In the genomic region with DNA sequence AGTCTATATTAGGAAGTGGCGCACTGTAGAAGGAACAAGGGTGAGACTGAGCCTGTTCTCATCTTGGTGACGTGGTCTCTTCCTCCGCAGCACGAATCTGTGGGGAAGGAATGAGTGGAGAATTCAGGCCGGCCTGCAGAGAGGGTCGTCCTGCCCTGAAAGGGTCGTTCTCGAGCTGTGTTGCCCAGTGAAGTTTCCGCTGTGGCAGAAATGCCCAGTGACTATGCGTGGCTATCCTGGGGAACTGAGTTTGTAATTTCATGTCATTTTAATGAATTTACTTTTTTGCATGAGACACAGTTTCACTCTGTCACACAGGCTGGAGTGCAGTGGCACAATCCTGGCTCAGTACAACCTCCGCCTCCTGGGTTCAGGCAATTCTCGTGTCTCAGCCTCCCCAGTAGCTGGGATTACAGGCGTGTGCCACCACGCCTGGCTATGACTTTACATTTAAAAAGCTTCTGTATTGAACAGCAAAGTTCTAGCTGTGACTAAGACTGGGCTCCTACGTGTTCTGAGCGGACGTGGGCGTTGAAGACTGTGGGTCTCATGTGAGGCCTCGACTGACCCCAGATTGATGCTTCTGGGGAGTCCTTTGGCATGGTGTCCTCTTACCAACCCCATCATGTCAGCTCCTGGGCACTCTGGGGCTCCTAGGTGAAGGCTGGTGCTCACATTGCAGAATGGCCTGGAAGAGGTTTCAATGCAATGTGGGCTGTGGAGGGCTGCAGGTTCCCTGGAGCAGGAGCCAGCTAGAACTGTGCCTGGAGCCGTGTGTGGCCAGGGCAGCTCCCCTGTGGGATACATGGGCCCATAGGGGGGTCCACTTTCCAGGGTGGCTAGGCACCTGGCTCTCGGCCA, we compare ENCODE assay signal across 9 cellular contexts. TPM values are rescaled to one million over a fixed set of nuclear protein-coding genes. Genes with fewer than 3 reads are reported as not detected.
DNase-seq lines count a peak whose midpoint lies in the region; ATAC-seq, FAIRE-seq and TF ChIP-seq lines count a peak whose summit lies in the region.
"Had no signal": no experiment of that assay in that cellular context is flagged by ENCODE, and none has a peak within 500 bp of the region (broad histone marks: within the 10 kb centered on the region; RNA-seq: fewer than 3 reads in every experiment).

No MANE protein-coding gene starts in this region.

- in situ Hi-C loops in HepG2 (cut with HindIII; ENCODE audit: extremely low pct_ligation_motif_present, low pct_unique_long_range_greater_than_20kb): no loop called here

- no peak for FAIRE-seq in HepG2 (lab: Jason Lieb, UNC)

- H3K9me3 ChIP-seq in adrenal gland (replicated peaks in 1 of 3) (no peaks in the 10 kb centered on the region), HepG2 (ENCODE audit: low read length) (no peaks in the 10 kb centered on the region), stomach (no peaks in the 10 kb centered on the region)

- TF ChIP-seq RAD21 in HepG2 (CRISPR knock-in tag; IDR thresholded peaks at IDR 0.05): no peak

- peak overlapping the region; percentile 87 for H3K9ac ChIP-seq in HepG2 (ENCODE audit: insufficient read depth, low read depth, low read length)

- TF ChIP-seq EP300 in HepG2 (IDR thresholded peaks at IDR 0.05; ENCODE audit: low read depth in 2 of 2, low read length in 2 of 2) (no peak), HepG2 (CRISPR knock-in tag; IDR thresholded peaks at IDR 0.05; ENCODE audit: borderline replicate concordance) (no peak), stomach (IDR thresholded peaks at IDR 0.05) (no peak)

- no peak for DNase-seq in HL-60 (ENCODE audit: low read depth in 1 of 2, low spot score in 1 of 2)
- DNase-seq in adrenal gland: peak in 1 of 7 donors; percentile 18
- no peak for DNase-seq in HepG2 (ENCODE audit: low spot score)
- DNase-seq in stomach: no peak
- DNase-seq in effector CD8-positive, alpha-beta T cell (lab: John Stamatoyannopoulos, UW): no peak
- no peak for DNase-seq in activated gamma-delta T cell treated with Interleukin-2 at 50 U/mL for 16 hours
- DNase-seq: naive B cell had no signal

- intact Hi-C loops in adrenal gland (cut with DNase I) (no loop called here), HepG2 (cut with micrococcal nuclease; ENCODE audit: unreplicated experiment) (loop anchor here (1.0 kb wide), 1 partner anchor 18 kb away; no protein-coding TSS in a partner anchor), stomach (cut with DNase I; ENCODE audit: low total_unique reads) (no loop called here)

- H2AFZ ChIP-seq in HepG2 (ENCODE audit: low read length): no peak overlapping the region

- H3K27ac ChIP-seq in HL-60 (replicated peaks) (peak overlapping the region; percentile 18), adrenal gland (peak overlapping the region; percentile 37 to 98 (median 93)), HepG2 (ENCODE audit: extremely low read length, insufficient read depth, low read length) (peak overlapping the region; percentile 92), stomach (peak overlapping the region; percentile 81 to 97 (median 93))

- BruUV-seq in HepG2 (replicated peaks; lab: Mats Ljungman, UMichigan): TSS peak; percentile 87

- H4K20me1 ChIP-seq in HepG2 (ENCODE audit: insufficient read depth, low read length): peaks cover 17% of the 10 kb centered on the region; the same call in 1 of the 2 replicates

- peaks cover 59 to 89% of the 10 kb centered on the region in 2 donors for H3K4me1 ChIP-seq in adrenal gland (replicated peaks in 1 of 2)
- H3K4me1 ChIP-seq in HepG2 (ENCODE audit: insufficient read depth, low read length): peaks cover 76% of the 10 kb centered on the region
- H3K4me1 ChIP-seq in stomach: peaks cover 61 to 99% (median 79%) of the 10 kb centered on the region in 4 donors

- POLR2A ChIA-PET in HepG2 (lab: Yijun Ruan, JAX): interaction anchor here (0.9 to 3.3 kb wide), 15 partner anchors 10 to 145 kb away, joined by 3 to 22 read pairs (median 5); a partner anchor contains a TSS

- H3K79me2 ChIP-seq in HepG2 (ENCODE audit: insufficient read depth, low read length): peaks cover 33% of the 10 kb centered on the region

- H3K4me2 ChIP-seq in HepG2 (ENCODE audit: low read depth, low read length): peak overlapping the region; percentile 98

- no peak overlapping the region for H3K4me3 ChIP-seq in HL-60 (replicated peaks; ENCODE audit: insufficient read depth, low read length)
- no peak overlapping the region for H3K4me3 ChIP-seq in adrenal gland
- H3K4me3 ChIP-seq in HepG2 (replicated peaks in 1 of 3; ENCODE audit: insufficient read depth in 1 of 3, low read depth in 2 of 3, low read length in 3 of 3): peak overlapping the region; percentile 11 to 89 (median 23); a peak in 3 of 6 replicates
- peak overlapping the region in 3 of 4 donors; percentile 46 to 66 (median 50) for H3K4me3 ChIP-seq in stomach

- TF ChIP-seq POLR2A in adrenal gland (IDR thresholded peaks at IDR 0.05) (no peak), HepG2 (IDR thresholded peaks at IDR 0.05; ENCODE audit: insufficient read depth in 1 of 2, low read depth in 2 of 2, low read length in 2 of 2) (no peak), stomach (IDR thresholded peaks at IDR 0.05) (no peak)

- no peak for TF ChIP-seq CTCF in HL-60 (IDR thresholded peaks at IDR 0.05; ENCODE audit: insufficient read depth, low read length)
- TF ChIP-seq CTCF in adrenal gland (IDR thresholded peaks at IDR 0.05): no peak
- TF ChIP-seq CTCF in HepG2 (CRISPR knock-in tag; IDR thresholded peaks at IDR 0.05): no peak
- no peak for TF ChIP-seq CTCF in stomach (IDR thresholded peaks at IDR 0.05)

- WGBS in adrenal gland, 4 donors: 88 to 92% (median 91%) methylated on average over 21 of the region's 21 CpGs
- 85% methylated on average over 17 of the region's 21 CpGs for WGBS in HepG2 (ENCODE audit: low lambda C conversion rate)
- WGBS in stomach, 5 donors: 82 to 90% (median 88%) methylated on average over 20 to 21 of the region's 21 CpGs

- H3K27me3 ChIP-seq in HL-60 (ENCODE audit: insufficient read depth, poor library complexity, severe bottlenecking): no peaks in the 10 kb centered on the region
- H3K27me3 ChIP-seq in adrenal gland: no peaks in the 10 kb centered on the region
- H3K27me3 ChIP-seq in HepG2 (ENCODE audit: control insufficient read depth in 1 of 2, insufficient read depth in 2 of 2, low read length in 2 of 2): no peaks in the 10 kb centered on the region; a peak in 1 of 5 replicates
- no peaks in the 10 kb centered on the region for H3K27me3 ChIP-seq in stomach

- H3K36me3 ChIP-seq in adrenal gland (replicated peaks in 1 of 2) (peaks cover 0 to 14% of the 10 kb centered on the region in 2 donors), HepG2 (replicated peaks in 1 of 2; ENCODE audit: control insufficient read depth in 1 of 2, insufficient read depth in 2 of 2, low read length in 2 of 2) (peaks cover 3 to 19% of the 10 kb centered on the region in 2 experiments), stomach (peaks cover 16 to 19% (median 17%) of the 10 kb centered on the region in 4 donors)

- ATAC-seq in HepG2 (peak; percentile 10), HG02623 (IDR thresholded peaks at IDR 0.05; ENCODE audit: unreplicated experiment) (no peak), GM19467 (IDR thresholded peaks at IDR 0.05; ENCODE audit: unreplicated experiment) (no peak)

- CTCF ChIA-PET in HepG2 (lab: Yijun Ruan, JAX; ENCODE audit: low intra/inter-chr PET ratio, low total read pairs): interaction anchor here (1.3 kb wide), 1 partner anchor 19 kb away, joined by 5 read pairs; no protein-coding TSS in a partner anchor

RNA-seq across cellular contexts. Expression of a gene that starts 29.4 kb away (rescaled TPM):
- total RNA-seq in adrenal gland: 10 to 100 TPM; 11.4 to 60.6 (median 25.5) TPM
- 10 to 100 TPM; 13.6 to 14.1 (median 13.9) TPM for polyA plus RNA-seq in adrenal gland
- 18.5 and 24.8 TPM in 2 replicates for total RNA-seq in HepG2 (2016; rRNA removed; fragmentation: Illumina TruSeq; extraction: Trizol)
- 4.5 and 5.1 TPM in 2 replicates for total RNA-seq in HepG2 (2016; cell fraction: cytosol; rRNA removed; fragmentation: Illumina TruSeq; extraction: Trizol; ENCODE audit: low read depth)
- total RNA-seq in HepG2 (2016; cell fraction: insoluble cytoplasmic fraction; rRNA removed; fragmentation: Illumina TruSeq; extraction: Trizol): 16.4 and 24.3 TPM in 2 replicates
- total RNA-seq in HepG2 (2016; cell fraction: membrane; rRNA removed; fragmentation: Illumina TruSeq; extraction: Trizol): 10.5 and 11.1 TPM in 2 replicates
- 21.4 and 25.1 TPM in 2 replicates for total RNA-seq in HepG2 (2016; cell fraction: nucleus; rRNA removed; fragmentation: Illumina TruSeq; extraction: Trizol)
- polyA plus RNA-seq in HepG2 (2011; rRNA removed): 10.5 and 16.7 TPM in 2 replicates
- 10.7 and 11.2 TPM in 2 replicates for polyA plus RNA-seq in HepG2 (2011; cell fraction: cytosol; rRNA removed)
- 26.1 and 29.6 TPM in 2 replicates for polyA plus RNA-seq in HepG2 (2011; cell fraction: nucleus; rRNA removed)
- polyA plus RNA-seq in HepG2 (2012): 12.9 and 15.5 TPM in 2 replicates
- polyA plus RNA-seq in HepG2 (2016; cell fraction: cytosol; fragmentation: Illumina TruSeq; extraction: Trizol; ENCODE audit: low read depth): 1.1 and 1.3 TPM in 2 replicates
- polyA plus RNA-seq in HepG2 (2016; cell fraction: insoluble cytoplasmic fraction; fragmentation: Illumina TruSeq; extraction: Trizol; ENCODE audit: low read depth): 11.6 and 13.1 TPM in 2 replicates
- polyA plus RNA-seq in HepG2 (2016; cell fraction: membrane; fragmentation: Illumina TruSeq; extraction: Trizol; ENCODE audit: low read depth): 2.6 and 2.7 TPM in 2 replicates
- 31.1 and 36.4 TPM in 2 replicates for polyA plus RNA-seq in HepG2 (2016; cell fraction: nucleus; fragmentation: Illumina TruSeq; extraction: Trizol; ENCODE audit: insufficient read depth, low read depth)
- polyA minus RNA-seq in HepG2 (2011; rRNA and poly(A)+ RNA removed; ENCODE audit: low replicate concordance): 20.5 and 28.1 TPM in 2 replicates
- polyA minus RNA-seq in HepG2 (2011; cell fraction: cytosol; rRNA and poly(A)+ RNA removed): 10.0 and 10.2 TPM in 2 replicates
- polyA minus RNA-seq in HepG2 (2011; cell fraction: nucleus; rRNA and poly(A)+ RNA removed): 14.4 and 26.1 TPM in 2 replicates
- 10 to 100 TPM; 12.3 to 37.1 (median 32.6) TPM for total RNA-seq in stomach
- polyA plus RNA-seq in stomach: 1 to 10 TPM; 7.9 to 9.2 (median 8.1) TPM

RNA-seq across cellular contexts. Expression of a gene that starts 30.1 kb away (rescaled TPM):
- total RNA-seq in adrenal gland: 100 to 1,000 TPM in 4 of 8 donors, 10 to 100 TPM in 4; 82.5 to 147 (median 101) TPM
- 100 to 1,000 TPM in 2 of 3 donors, 10 to 100 TPM in 1; 69.5 to 104 (median 101) TPM for polyA plus RNA-seq in adrenal gland
- total RNA-seq in HepG2 (2016; rRNA removed; fragmentation: Illumina TruSeq; extraction: Trizol): 68.5 and 79.8 TPM in 2 replicates
- 176 and 179 TPM in 2 replicates for total RNA-seq in HepG2 (2016; cell fraction: cytosol; rRNA removed; fragmentation: Illumina TruSeq; extraction: Trizol; ENCODE audit: low read depth)
- 65.6 and 85.2 TPM in 2 replicates for total RNA-seq in HepG2 (2016; cell fraction: insoluble cytoplasmic fraction; rRNA removed; fragmentation: Illumina TruSeq; extraction: Trizol)
- total RNA-seq in HepG2 (2016; cell fraction: membrane; rRNA removed; fragmentation: Illumina TruSeq; extraction: Trizol): 80.3 and 84.6 TPM in 2 replicates
- total RNA-seq in HepG2 (2016; cell fraction: nucleus; rRNA removed; fragmentation: Illumina TruSeq; extraction: Trizol): 40.6 and 44.2 TPM in 2 replicates
- polyA plus RNA-seq in HepG2 (2011; rRNA removed): 63.7 and 67.2 TPM in 2 replicates
- 53.6 and 85.6 TPM in 2 replicates for polyA plus RNA-seq in HepG2 (2011; cell fraction: cytosol; rRNA removed)
- 128 and 148 TPM in 2 replicates for polyA plus RNA-seq in HepG2 (2011; cell fraction: nucleus; rRNA removed)
- 39.6 and 40.6 TPM in 2 replicates for polyA plus RNA-seq in HepG2 (2012)
- polyA plus RNA-seq in HepG2 (2016; cell fraction: cytosol; fragmentation: Illumina TruSeq; extraction: Trizol; ENCODE audit: low read depth): 61.1 and 71.8 TPM in 2 replicates
- 67.8 and 88.5 TPM in 2 replicates for polyA plus RNA-seq in HepG2 (2016; cell fraction: insoluble cytoplasmic fraction; fragmentation: Illumina TruSeq; extraction: Trizol; ENCODE audit: low read depth)
- 68.9 and 78.2 TPM in 2 replicates for polyA plus RNA-seq in HepG2 (2016; cell fraction: membrane; fragmentation: Illumina TruSeq; extraction: Trizol; ENCODE audit: low read depth)
- polyA plus RNA-seq in HepG2 (2016; cell fraction: nucleus; fragmentation: Illumina TruSeq; extraction: Trizol; ENCODE audit: insufficient read depth, low read depth): 101 and 105 TPM in 2 replicates
- polyA minus RNA-seq in HepG2 (2011; rRNA and poly(A)+ RNA removed; ENCODE audit: low replicate concordance): 109 and 143 TPM in 2 replicates
- 29.5 and 39.2 TPM in 2 replicates for polyA minus RNA-seq in HepG2 (2011; cell fraction: cytosol; rRNA and poly(A)+ RNA removed)
- polyA minus RNA-seq in HepG2 (2011; cell fraction: nucleus; rRNA and poly(A)+ RNA removed): 39.4 and 44.6 TPM in 2 replicates
- 100 to 1,000 TPM in 3 of 5 donors, 10 to 100 TPM in 2; 47.2 to 570 (median 125) TPM for total RNA-seq in stomach
- polyA plus RNA-seq in stomach: 10 to 100 TPM; 50.1 to 69.9 (median 58.3) TPM

RNA-seq across cellular contexts. Expression of a gene that starts 30.3 kb away (rescaled TPM):
- 10 to 100 TPM in 6 of 8 donors, 1 to 10 TPM in 2; 8.0 to 20.7 (median 12.2) TPM for total RNA-seq in adrenal gland
- polyA plus RNA-seq in adrenal gland: 10 to 100 TPM in 2 of 3 donors, 1 to 10 TPM in 1; 6.6 to 12.8 (median 10.8) TPM
- total RNA-seq in HepG2 (2016; rRNA removed; fragmentation: Illumina TruSeq; extraction: Trizol): 6.0 and 6.6 TPM in 2 replicates
- total RNA-seq in HepG2 (2016; cell fraction: cytosol; rRNA removed; fragmentation: Illumina TruSeq; extraction: Trizol; ENCODE audit: low read depth): 3.1 and 4.1 TPM in 2 replicates
- 6.0 and 6.4 TPM in 2 replicates for total RNA-seq in HepG2 (2016; cell fraction: insoluble cytoplasmic fraction; rRNA removed; fragmentation: Illumina TruSeq; extraction: Trizol)
- 5.7 and 6.1 TPM in 2 replicates for total RNA-seq in HepG2 (2016; cell fraction: membrane; rRNA removed; fragmentation: Illumina TruSeq; extraction: Trizol)
- 2.9 and 4.1 TPM in 2 replicates for total RNA-seq in HepG2 (2016; cell fraction: nucleus; rRNA removed; fragmentation: Illumina TruSeq; extraction: Trizol)
- 6.9 TPM in 2 replicates for polyA plus RNA-seq in HepG2 (2011; rRNA removed)
- 4.9 and 6.4 TPM in 2 replicates for polyA plus RNA-seq in HepG2 (2011; cell fraction: cytosol; rRNA removed)
- polyA plus RNA-seq in HepG2 (2011; cell fraction: nucleus; rRNA removed): 3.8 and 4.0 TPM in 2 replicates
- 3.0 and 3.8 TPM in 2 replicates for polyA plus RNA-seq in HepG2 (2012)
- polyA plus RNA-seq in HepG2 (2016; cell fraction: cytosol; fragmentation: Illumina TruSeq; extraction: Trizol; ENCODE audit: low read depth): 2.4 and 2.6 TPM in 2 replicates
- polyA plus RNA-seq in HepG2 (2016; cell fraction: insoluble cytoplasmic fraction; fragmentation: Illumina TruSeq; extraction: Trizol; ENCODE audit: low read depth): 5.2 and 5.7 TPM in 2 replicates
- 3.5 and 3.9 TPM in 2 replicates for polyA plus RNA-seq in HepG2 (2016; cell fraction: membrane; fragmentation: Illumina TruSeq; extraction: Trizol; ENCODE audit: low read depth)
- 4.9 and 5.1 TPM in 2 replicates for polyA plus RNA-seq in HepG2 (2016; cell fraction: nucleus; fragmentation: Illumina TruSeq; extraction: Trizol; ENCODE audit: insufficient read depth, low read depth)
- polyA minus RNA-seq in HepG2 (2011; rRNA and poly(A)+ RNA removed; ENCODE audit: low replicate concordance): 8.2 and 13.2 TPM in 2 replicates
- polyA minus RNA-seq in HepG2 (2011; cell fraction: cytosol; rRNA and poly(A)+ RNA removed): 3.2 and 6.0 TPM in 2 replicates
- polyA minus RNA-seq in HepG2 (2011; cell fraction: nucleus; rRNA and poly(A)+ RNA removed): 1.5 and 2.1 TPM in 2 replicates
- 10 to 100 TPM in 2 of 5 donors, 1 to 10 TPM in 3; 1.8 to 40.3 (median 6.7) TPM for total RNA-seq in stomach
- 10 to 100 TPM in 1 of 3 donors, 1 to 10 TPM in 2; 7.0 to 10.3 (median 8.7) TPM for polyA plus RNA-seq in stomach

RNA-seq across cellular contexts. Expression of a gene that starts 51.9 kb away (rescaled TPM):
- total RNA-seq in adrenal gland (10 to 100 TPM in 1 of 8 donors, 1 to 10 TPM in 4, not detected in 3; 1.0 to 48.2 (median 1.2) TPM), HepG2 (2016; rRNA removed; fragmentation: Illumina TruSeq; extraction: Trizol) (0.34 and 0.38 TPM in 2 replicates), stomach (100 to 1,000 TPM in 3 of 5 donors, 10 to 100 TPM in 1, not detected in 1; 10.8 to 756 (median 444) TPM)
- polyA plus RNA-seq in adrenal gland (1 to 10 TPM in 2 of 3 donors, under 1 TPM in 1; 0.37 to 1.9 (median 1.7) TPM), HepG2 (2011; rRNA removed) (1.4 and 2.3 TPM in 2 replicates), stomach (100 to 1,000 TPM in 2 of 3 donors, 10 to 100 TPM in 1; 33.1 to 922 (median 369) TPM)
- 0.40 TPM in 1 of 2 replicates, not detected in the other for total RNA-seq in HepG2 (2016; cell fraction: cytosol; rRNA removed; fragmentation: Illumina TruSeq; extraction: Trizol; ENCODE audit: low read depth)
- 0.24 TPM in 1 of 2 replicates, not detected in the other for total RNA-seq in HepG2 (2016; cell fraction: insoluble cytoplasmic fraction; rRNA removed; fragmentation: Illumina TruSeq; extraction: Trizol)
- total RNA-seq in HepG2 (2016; cell fraction: membrane; rRNA removed; fragmentation: Illumina TruSeq; extraction: Trizol): 0.34 and 0.38 TPM in 2 replicates
- not detected in 2 replicates for total RNA-seq in HepG2 (2016; cell fraction: nucleus; rRNA removed; fragmentation: Illumina TruSeq; extraction: Trizol)
- 0.93 and 2.4 TPM in 2 replicates for polyA plus RNA-seq in HepG2 (2011; cell fraction: cytosol; rRNA removed)
- 4.4 and 6.2 TPM in 2 replicates for polyA plus RNA-seq in HepG2 (2011; cell fraction: nucleus; rRNA removed)
- 1.5 and 1.7 TPM in 2 replicates for polyA plus RNA-seq in HepG2 (2012)
- polyA plus RNA-seq in HepG2 (2016; cell fraction: cytosol; fragmentation: Illumina TruSeq; extraction: Trizol; ENCODE audit: low read depth): 0.69 and 0.92 TPM in 2 replicates
- 0.71 and 0.76 TPM in 2 replicates for polyA plus RNA-seq in HepG2 (2016; cell fraction: insoluble cytoplasmic fraction; fragmentation: Illumina TruSeq; extraction: Trizol; ENCODE audit: low read depth)
- 0.49 and 0.63 TPM in 2 replicates for polyA plus RNA-seq in HepG2 (2016; cell fraction: membrane; fragmentation: Illumina TruSeq; extraction: Trizol; ENCODE audit: low read depth)
- 1.7 and 3.0 TPM in 2 replicates for polyA plus RNA-seq in HepG2 (2016; cell fraction: nucleus; fragmentation: Illumina TruSeq; extraction: Trizol; ENCODE audit: insufficient read depth, low read depth)
- 0.44 and 0.52 TPM in 2 replicates for polyA minus RNA-seq in HepG2 (2011; rRNA and poly(A)+ RNA removed; ENCODE audit: low replicate concordance)
- polyA minus RNA-seq in HepG2 (2011; cell fraction: cytosol; rRNA and poly(A)+ RNA removed): 0.99 TPM in 1 of 2 replicates, not detected in the other
- polyA minus RNA-seq in HepG2 (2011; cell fraction: nucleus; rRNA and poly(A)+ RNA removed): not detected in 2 replicates

Comparison
In these comparisons a context has a peak if more than half of its experiments do, and no peak if none do; other contexts are left out.
1. H3K27ac ChIP-seq: peak in every context shown above with its lines; median percentile 93 in adrenal gland; 93 in stomach; 92 in HepG2; 18 in HL-60.
2. H3K4me3 ChIP-seq: peak in HepG2 (3 of 3) and stomach (3 of 4); none in HL-60 (single experiment) and adrenal gland (0 of 4).